ENCODE assay signal across 8 cellular contexts in the genomic region with DNA sequence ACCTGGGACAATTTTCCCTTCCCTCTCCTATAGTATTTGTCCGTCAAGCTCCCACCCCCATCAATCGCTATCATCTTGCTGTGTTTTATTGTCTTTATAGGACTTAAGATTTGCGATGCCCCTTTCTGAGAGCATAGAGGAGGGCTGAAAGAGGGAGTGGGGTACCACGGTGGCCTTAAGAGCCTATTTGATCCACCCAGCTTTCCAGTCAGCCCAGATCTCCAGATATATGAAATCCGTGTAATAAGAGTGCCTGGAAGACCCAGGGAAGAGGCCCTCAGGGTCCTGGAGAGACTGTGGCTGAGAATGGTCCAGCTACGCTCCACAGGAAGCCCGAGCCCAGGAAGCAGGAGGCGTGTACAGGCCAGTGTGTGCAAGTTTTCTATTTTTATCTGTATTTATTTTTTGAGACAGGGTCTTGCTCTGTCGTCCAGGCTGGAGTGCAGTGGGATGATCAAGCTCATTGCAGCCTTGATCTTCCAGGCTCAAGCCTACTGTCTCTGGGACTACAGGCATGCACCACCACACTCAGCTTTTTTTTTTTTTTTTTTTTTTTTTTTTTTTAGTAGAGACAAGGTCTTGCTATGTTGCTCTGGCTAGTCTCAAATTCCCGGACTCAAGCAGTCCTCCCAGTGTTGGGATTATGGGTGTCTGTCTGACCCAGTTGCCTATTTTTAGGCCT. TPM values are rescaled to one million over a fixed set of nuclear protein-coding genes. Genes with fewer than 3 reads are reported as not detected.
DNase-seq lines count a peak whose midpoint lies in the region; ATAC-seq and TF ChIP-seq lines count a peak whose summit lies in the region.

No MANE protein-coding gene starts in this region.

- H3K4me1 Mint-ChIP-seq in CD8-positive, alpha-beta memory T cell: peaks cover 19 to 32% (median 25%) of the 10 kb centered on the region in 3 donors

- H3K9me3 ChIP-seq in CD8-positive, alpha-beta memory T cell (ENCODE audit: low read length): no peaks in the 10 kb centered on the region
- no peaks in the 10 kb centered on the region for H3K9me3 ChIP-seq in neutrophil
- H3K9me3 ChIP-seq in MG63: no peaks in the 10 kb centered on the region

- H3K4me3 ChIP-seq in CD8-positive, alpha-beta memory T cell (ENCODE audit: low read length): peak overlapping the region; percentile 77
- H3K4me3 ChIP-seq in dorsolateral prefrontal cortex (peak overlapping the region in 47 of 59 donors; percentile 70 to 100 (median 95)), neutrophil (ENCODE audit: low read depth in 1 of 2, low read length in 1 of 2) (peak overlapping the region; percentile 69 to 98), MG63 (no peak overlapping the region)

- H3K27ac ChIP-seq in CD8-positive, alpha-beta memory T cell (ENCODE audit: low read depth, low read length): peak overlapping the region; percentile 76
- peak overlapping the region in 55 of 59 donors; percentile 5 to 97 (median 87) for H3K27ac ChIP-seq in dorsolateral prefrontal cortex
- H3K27ac ChIP-seq in neutrophil: no peak overlapping the region

- peaks cover 4 to 64% (median 5%) of the 10 kb centered on the region in 3 donors for H3K36me3 Mint-ChIP-seq in CD8-positive, alpha-beta memory T cell

- intact Hi-C loops in dorsolateral prefrontal cortex (cut with DNase I): loop anchor here (5.0 to 10.0 kb wide), 3 partner anchors 51 to 158 kb away; partner anchors contain the start of gene PRKAR2A (in 1 of the 2)

- H3K4me1 ChIP-seq in CD8-positive, alpha-beta memory T cell (ENCODE audit: insufficient read depth, low read length): peaks cover 18% of the 10 kb centered on the region
- peaks cover 14 to 20% of the 10 kb centered on the region in 2 experiments for H3K4me1 ChIP-seq in neutrophil (ENCODE audit: control insufficient read depth in 1 of 2, insufficient read depth in 1 of 2, low read depth in 1 of 2, low read length in 1 of 2)

- DNase-seq in CD8-positive, alpha-beta memory T cell: no peak
- peak; percentile 9 for DNase-seq in NCI-H69 (lab: John Stamatoyannopoulos, UW)
- DNase-seq in dorsolateral prefrontal cortex: no peak
- DNase-seq in MG63: no peak

- POLR2A ChIA-PET in CD8-positive, alpha-beta memory T cell (lab: Charles Lee): interaction anchor here (0.6 kb wide), 1 partner anchor 1590 kb away, joined by 5 read pairs; no protein-coding TSS in a partner anchor

- H3K27me3 ChIP-seq in CD8-positive, alpha-beta memory T cell (ENCODE audit: insufficient read depth, low read length, poor library complexity, severe bottlenecking): no peaks in the 10 kb centered on the region
- H3K27me3 ChIP-seq in dorsolateral prefrontal cortex: no peaks in the 10 kb centered on the region
- H3K27me3 ChIP-seq in neutrophil: no peaks in the 10 kb centered on the region
- H3K27me3 ChIP-seq in MG63: no peaks in the 10 kb centered on the region

- H3K27me3 Mint-ChIP-seq in CD8-positive, alpha-beta memory T cell: no peaks in the 10 kb centered on the region

- CTCF ChIA-PET in CD8-positive, alpha-beta memory T cell (lab: Charles Lee): interaction anchor here (0.6 to 1.6 kb wide), 10 partner anchors 12 to 474 kb away, joined by 3 to 15 read pairs (median 4); partner anchors contain the start of gene SLC26A6

- no peaks in the 10 kb centered on the region for H3K9me3 Mint-ChIP-seq in CD8-positive, alpha-beta memory T cell

- H3K27ac Mint-ChIP-seq in CD8-positive, alpha-beta memory T cell: peak overlapping the region; percentile 64 to 94 (median 79)

- no peak for ATAC-seq in HG02678 (IDR thresholded peaks at IDR 0.05; ENCODE audit: unreplicated experiment)
- ATAC-seq in HG03196 (IDR thresholded peaks at IDR 0.05; ENCODE audit: unreplicated experiment): no peak
- no peak for ATAC-seq in HG03095 (IDR thresholded peaks at IDR 0.05; ENCODE audit: unreplicated experiment)

- peaks cover 23% of the 10 kb centered on the region for H3K36me3 ChIP-seq in CD8-positive, alpha-beta memory T cell (ENCODE audit: insufficient read depth, low read length)
- peaks cover 51% of the 10 kb centered on the region for H3K36me3 ChIP-seq in neutrophil
- H3K36me3 ChIP-seq in MG63: peaks cover 7% of the 10 kb centered on the region

- TF ChIP-seq CTCF in dorsolateral prefrontal cortex (IDR thresholded peaks at IDR 0.05 in 54 of 56, conservative IDR thresholded peaks at IDR 0.05 in 2 of 56; ENCODE audit: low read depth in 1 of 56, partially characterized antibody in 56 of 56) (no peak), neutrophil (IDR thresholded peaks at IDR 0.05) (no peak)

- peak overlapping the region; percentile 84 to 99 (median 93) for H3K4me3 Mint-ChIP-seq in CD8-positive, alpha-beta memory T cell

RNA-seq across cellular contexts. Expression of gene NCKIPSD, which starts 1.0 kb away (rescaled TPM):
- total RNA-seq in CD8-positive, alpha-beta memory T cell: 10 to 100 TPM; 29.2 to 30.2 TPM
- polyA plus RNA-seq in CD8-positive, alpha-beta memory T cell: 11.0 TPM
- 100 to 1,000 TPM in 69 of 120 experiments, 10 to 100 TPM in 51; 66.3 to 147 (median 103) TPM for total RNA-seq in dorsolateral prefrontal cortex
- 2.0 and 4.8 TPM in 2 replicates for total RNA-seq in MG63 (2014; rRNA removed; shearing (Covaris generic); ENCODE audit: low replicate concordance)

RNA-seq across cellular contexts. Expression of gene CELSR3, which starts 24.0 kb away (rescaled TPM):
- total RNA-seq in CD8-positive, alpha-beta memory T cell: 10 to 100 TPM; 19.3 TPM
- 0.41 TPM for polyA plus RNA-seq in CD8-positive, alpha-beta memory T cell
- 10 to 100 TPM; 21.5 to 68.6 (median 39.9) TPM for total RNA-seq in dorsolateral prefrontal cortex
- 0.05 and 0.16 TPM in 2 replicates for total RNA-seq in MG63 (2014; rRNA removed; shearing (Covaris generic); ENCODE audit: low replicate concordance)

RNA-seq across cellular contexts. Expression of gene IP6K2, which starts 30.3 kb away (rescaled TPM):
- total RNA-seq in CD8-positive, alpha-beta memory T cell: 10 to 100 TPM; 43.9 to 47.1 TPM
- 50.5 TPM for polyA plus RNA-seq in CD8-positive, alpha-beta memory T cell
- total RNA-seq in dorsolateral prefrontal cortex: 100 to 1,000 TPM in 31 of 120 experiments, 10 to 100 TPM in 89; 63.9 to 128 (median 92.9) TPM
- 14.6 and 15.9 TPM in 2 replicates for total RNA-seq in MG63 (2014; rRNA removed; shearing (Covaris generic); ENCODE audit: low replicate concordance)

RNA-seq across cellular contexts. Expression of gene SLC26A6, which starts 51.4 kb away (rescaled TPM):
- 10 to 100 TPM; 26.4 to 28.6 TPM for total RNA-seq in CD8-positive, alpha-beta memory T cell
- polyA plus RNA-seq in CD8-positive, alpha-beta memory T cell: 4.9 TPM
- 10 to 100 TPM in 97 of 120 experiments, 1 to 10 TPM in 23; 5.6 to 28.6 (median 13.1) TPM for total RNA-seq in dorsolateral prefrontal cortex
- total RNA-seq in MG63 (2014; rRNA removed; shearing (Covaris generic); ENCODE audit: low replicate concordance): 4.4 and 9.7 TPM in 2 replicates

Comparison
In these comparisons a context has a peak if more than half of its experiments do, and no peak if none do; other contexts are left out.
1. RNA of gene CELSR3, which starts 24.0 kb away (total RNA-seq): 21.5 to 68.6 TPM in dorsolateral prefrontal cortex and 19.3 TPM in CD8-positive, alpha-beta memory T cell; 0.05 to 0.16 TPM in MG63; every median in the first group is over 10 times any median in the second.